In genomic region chr9:763692-764091, GRCh38 we compare ENCODE assay signal across 17 cellular contexts.
DNase-seq lines count a peak whose midpoint lies in the region; ATAC-seq and TF ChIP-seq lines count a peak whose summit lies in the region.
"Had no signal": no experiment of that assay in that cellular context is flagged by ENCODE, and none has a peak within 500 bp of the region (broad histone marks: within the 10 kb centered on the region; RNA-seq: fewer than 3 reads in every experiment).

No MANE protein-coding gene starts in this region.

- CTCF ChIA-PET in MCF 10A (lab: Yijun Ruan, JAX): interaction anchor here (0.6 to 2.3 kb wide), 12 partner anchors 12 to 414 kb away, joined by 3 to 11 read pairs (median 4); no protein-coding TSS in a partner anchor

- no peak overlapping the region for H4K91ac ChIP-seq in mesenchymal stem cell (ENCODE audit: low read length)

- H3K4me1 Mint-ChIP-seq in MCF 10A (ENCODE audit: insufficient read depth, unreplicated experiment): peaks cover 5% of the 10 kb centered on the region
- H3K4me1 Mint-ChIP-seq: brain had no signal

- H3K4me3 ChIP-seq in breast epithelium: peak overlapping the region; percentile 7 to 41 (median 24)
- H3K4me3 ChIP-seq in adipocyte (ENCODE audit: low read length): peak overlapping the region; percentile 59
- H3K4me3 ChIP-seq in mesenchymal stem cell (ENCODE audit: insufficient read depth in 1 of 2, low read depth in 1 of 2, low read length in 2 of 2): peak overlapping the region in 1 of 2 experiments; percentile 49
- peak overlapping the region; percentile 9 for H3K4me3 ChIP-seq in suprapubic skin
- H3K4me3 ChIP-seq: transverse colon had no signal

- H2BK120ac ChIP-seq in mesenchymal stem cell (ENCODE audit: low read depth, low read length): no peak overlapping the region

- H3K4me3 Mint-ChIP-seq in MCF 10A (ENCODE audit: unreplicated experiment): no peak overlapping the region
- H3K4me3 Mint-ChIP-seq: activated naive CD4-positive, alpha-beta T cell treated with anti-CD3 and anti-CD28 coated beads, Interleukin-2, amount 10 ng/mL, durations not matched to agents 7 days and 5 days; brain; CD4-positive, alpha-beta T cell had no signal

- no peak overlapping the region for H4K8ac ChIP-seq in mesenchymal stem cell (ENCODE audit: low read length)

- H3K4ac ChIP-seq in mesenchymal stem cell (ENCODE audit: low read depth in 1 of 2, low read length in 2 of 2): no peak overlapping the region

- no peaks in the 10 kb centered on the region for H3K9me3 Mint-ChIP-seq in MCF 10A (ENCODE audit: unreplicated experiment)
- H3K9me3 Mint-ChIP-seq: activated naive CD4-positive, alpha-beta T cell treated with anti-CD3 and anti-CD28 coated beads, Interleukin-2, amount 10 ng/mL, durations not matched to agents 7 days and 5 days had no signal

- H3K9ac ChIP-seq in adipocyte (ENCODE audit: low read length) (peak overlapping the region; percentile 58), mesenchymal stem cell (ENCODE audit: low read length) (peak overlapping the region; percentile 66)

- H3K23ac ChIP-seq in mesenchymal stem cell (ENCODE audit: low read length in 2 of 2): no peak overlapping the region

- H3K14ac ChIP-seq in mesenchymal stem cell (ENCODE audit: low read length in 2 of 2): no peak overlapping the region

- POLR2A ChIA-PET in MCF 10A (lab: Yijun Ruan, JAX): no interaction called here

- H3K18ac ChIP-seq in mesenchymal stem cell (ENCODE audit: low read depth in 1 of 2, low read length in 2 of 2): no peak overlapping the region

- TF ChIP-seq POLR2A in breast epithelium (IDR thresholded peaks at IDR 0.05): no peak
- no peak for TF ChIP-seq POLR2A in suprapubic skin (IDR thresholded peaks at IDR 0.05)

- DNase-seq in breast epithelium (ENCODE audit: low spot score in 2 of 2) (no peak), MCF 10A (ENCODE audit: unreplicated experiment) (no peak), adipocyte (ENCODE audit: low read depth) (no peak), mesenchymal stem cell (no peak), suprapubic skin (ENCODE audit: low spot score in 2 of 2) (no peak), SIG-M5 treated with dmso at 0.1 percent for 504 hours (lab: John Stamatoyannopoulos, UW; ENCODE audit: unreplicated experiment) (no peak), DMS53 treated with DMSO at 0.1 percent for 48 hours (lab: John Stamatoyannopoulos, UW; ENCODE audit: unreplicated experiment) (no peak)
- DNase-seq: cortex of kidney, DMS79, MM.1S, NCI-H226 had no signal

- H3K9me3 ChIP-seq in breast epithelium (no peaks in the 10 kb centered on the region), adipocyte (ENCODE audit: control insufficient read depth, low read length) (no peaks in the 10 kb centered on the region), mesenchymal stem cell (ENCODE audit: control insufficient read depth, low read length) (no peaks in the 10 kb centered on the region), suprapubic skin (no peaks in the 10 kb centered on the region)
- H3K9me3 ChIP-seq: transverse colon had no signal

- WGBS in mesenchymal stem cell: 82% methylated on average over 3 of the region's 6 CpGs
- WGBS in suprapubic skin: 53% methylated on average over 6 of the region's 6 CpGs

- BruUV-seq in MCF 10A (replicated peaks; lab: Mats Ljungman, UMichigan): no TSS peak

- peaks cover 11% of the 10 kb centered on the region for H3K27me3 Mint-ChIP-seq in MCF 10A (ENCODE audit: insufficient read depth, unreplicated experiment)
- H3K27me3 Mint-ChIP-seq: progenitor cell of endocrine pancreas had no signal

- no peak overlapping the region for H2AK5ac ChIP-seq in mesenchymal stem cell (ENCODE audit: low read length, severe bottlenecking)

- intact Hi-C loops in breast epithelium (cut with DNase I; ENCODE audit: low total_unique reads): loop anchor here (2.0 kb wide), 1 partner anchor 149 kb away; no protein-coding TSS in a partner anchor
- intact Hi-C loops in MCF 10A (cut with micrococcal nuclease): loop anchor here (1.0 kb wide), 2 partner anchors 149 to 377 kb away; no protein-coding TSS in a partner anchor

- H3K36me3 Mint-ChIP-seq in MCF 10A (ENCODE audit: insufficient read depth, unreplicated experiment): peaks cover 12% of the 10 kb centered on the region
- H3K36me3 Mint-ChIP-seq: activated naive CD4-positive, alpha-beta T cell treated with anti-CD3 and anti-CD28 coated beads, Interleukin-2, amount 10 ng/mL, durations not matched to agents 7 days and 5 days; brain had no signal

- no peak overlapping the region for H3K4me2 ChIP-seq in mesenchymal stem cell (ENCODE audit: low read length, poor library complexity, severe bottlenecking)

- no peaks in the 10 kb centered on the region for H3K79me1 ChIP-seq in mesenchymal stem cell (replicated peaks; ENCODE audit: low read length, poor library complexity, severe bottlenecking)

- no peak for ATAC-seq in HG03045 (IDR thresholded peaks at IDR 0.05; ENCODE audit: unreplicated experiment)

- H2BK12ac ChIP-seq in mesenchymal stem cell (ENCODE audit: low read length in 2 of 2): no peak overlapping the region

- no peak overlapping the region for H2BK5ac ChIP-seq in mesenchymal stem cell (ENCODE audit: low read depth, low read length, poor library complexity, severe bottlenecking)

- no peak overlapping the region for H3K27ac Mint-ChIP-seq in MCF 10A (ENCODE audit: low read depth, unreplicated experiment)
- H3K27ac Mint-ChIP-seq: activated naive CD4-positive, alpha-beta T cell treated with anti-CD3 and anti-CD28 coated beads, Interleukin-2, amount 10 ng/mL, durations not matched to agents 7 days and 5 days; brain; CD4-positive, alpha-beta T cell; progenitor cell of endocrine pancreas had no signal

- TF ChIP-seq CTCF in breast epithelium (IDR thresholded peaks at IDR 0.05): no peak
- no peak for TF ChIP-seq CTCF in MCF 10A (IDR thresholded peaks at IDR 0.05; ENCODE audit: unreplicated experiment)
- no peak for TF ChIP-seq CTCF in suprapubic skin (IDR thresholded peaks at IDR 0.05)

- no peak overlapping the region for H2AFZ ChIP-seq in mesenchymal stem cell (ENCODE audit: low read depth, low read length)

- H2BK15ac ChIP-seq in mesenchymal stem cell (ENCODE audit: low read depth, poor library complexity, severe bottlenecking): no peak overlapping the region

- no peak for TF ChIP-seq EP300 in suprapubic skin (IDR thresholded peaks at IDR 0.05)

- H3K36me3 ChIP-seq in breast epithelium (no peaks in the 10 kb centered on the region), adipocyte (ENCODE audit: control insufficient read depth, insufficient read depth, low read length, severe bottlenecking) (no peaks in the 10 kb centered on the region), mesenchymal stem cell (ENCODE audit: control insufficient read depth in 1 of 2, insufficient read depth in 2 of 2, low read depth in 1 of 2, low read length in 2 of 2) (no peaks in the 10 kb centered on the region), suprapubic skin (no peaks in the 10 kb centered on the region)
- H3K36me3 ChIP-seq: transverse colon had no signal

- H3K27me3 ChIP-seq in breast epithelium: no peaks in the 10 kb centered on the region
- H3K27me3 ChIP-seq in adipocyte (replicated peaks; ENCODE audit: control insufficient read depth, insufficient read depth, low read length): peaks cover 11% of the 10 kb centered on the region
- H3K27me3 ChIP-seq in mesenchymal stem cell (ENCODE audit: control insufficient read depth in 1 of 2, insufficient read depth in 1 of 2, low read length in 2 of 2): peaks cover 10 to 12% of the 10 kb centered on the region in 2 experiments
- H3K27me3 ChIP-seq in suprapubic skin: peaks cover 3% of the 10 kb centered on the region

- no peaks in the 10 kb centered on the region for H3K4me1 ChIP-seq in breast epithelium
- H3K4me1 ChIP-seq in adipocyte (ENCODE audit: control insufficient read depth, insufficient read depth, low read length): no peaks in the 10 kb centered on the region
- H3K4me1 ChIP-seq in mesenchymal stem cell (ENCODE audit: control insufficient read depth, insufficient read depth, low read depth, low read length): peaks cover 13% of the 10 kb centered on the region
- peaks cover 10% of the 10 kb centered on the region for H3K4me1 ChIP-seq in suprapubic skin

- no peak overlapping the region for H3K27ac ChIP-seq in breast epithelium
- no peak overlapping the region for H3K27ac ChIP-seq in mesenchymal stem cell (ENCODE audit: low read length, poor library complexity, severe bottlenecking)
- H3K27ac ChIP-seq in suprapubic skin: no peak overlapping the region
